ENCODE assay signal across 2 cellular contexts in the genomic region with DNA sequence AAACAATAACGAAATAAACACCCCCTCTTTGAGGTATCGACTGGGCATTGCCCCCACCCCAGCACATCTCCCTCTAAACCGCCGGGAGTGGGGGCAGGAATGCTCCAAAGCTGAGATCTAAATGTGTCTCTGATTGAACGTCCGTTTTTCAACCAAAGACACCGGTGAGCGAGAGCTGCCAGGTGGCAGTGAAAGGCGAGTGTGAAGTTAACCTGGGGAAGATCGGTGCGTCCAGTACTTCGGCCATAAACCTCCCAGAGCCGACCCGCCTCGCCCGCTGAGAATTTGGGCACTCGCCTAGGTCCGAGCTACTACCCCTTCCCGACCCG.
TF ChIP-seq lines count a peak whose summit lies in the region.

No MANE protein-coding gene starts in this region.

TF ChIP-seq in HCT116, 20 proteins besides CTCF, POLR2A, EP300 and RAD21:
- TF ChIP-seq ZNF274 (IDR thresholded peaks at IDR 0.05; ENCODE audit: low read depth, low read length), result no peak
- no peak for TF ChIP-seq SRF (IDR thresholded peaks at IDR 0.05; ENCODE audit: low read depth)
- no peak for TF ChIP-seq YY1 (IDR thresholded peaks at IDR 0.05; ENCODE audit: extremely low read depth, insufficient replicate concordance, low read depth, low read length)
- no peak for TF ChIP-seq EZH2 (IDR thresholded peaks at IDR 0.05)
- TF ChIP-seq, protein P1, sequence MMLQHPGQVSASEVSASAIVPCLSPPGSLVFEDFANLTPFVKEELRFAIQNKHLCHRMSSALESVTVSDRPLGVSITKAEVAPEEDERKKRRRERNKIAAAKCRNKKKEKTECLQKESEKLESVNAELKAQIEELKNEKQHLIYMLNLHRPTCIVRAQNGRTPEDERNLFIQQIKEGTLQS (IDR thresholded peaks at IDR 0.05), result no peak
- no peak for TF ChIP-seq POLR2AphosphoS5 (IDR thresholded peaks at IDR 0.05; ENCODE audit: low read depth, low read length)
- TF ChIP-seq EGR1 (IDR thresholded peaks at IDR 0.05; ENCODE audit: low read depth), result no peak
- TF ChIP-seq, protein P2, sequence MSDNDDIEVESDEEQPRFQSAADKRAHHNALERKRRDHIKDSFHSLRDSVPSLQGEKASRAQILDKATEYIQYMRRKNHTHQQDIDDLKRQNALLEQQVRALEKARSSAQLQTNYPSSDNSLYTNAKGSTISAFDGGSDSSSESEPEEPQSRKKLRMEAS (IDR thresholded peaks at IDR 0.05), result no peak
- TF ChIP-seq SP1 (IDR thresholded peaks at IDR 0.05; ENCODE audit: low read depth), result no peak
- no peak for TF ChIP-seq ZFX (IDR thresholded peaks at IDR 0.05)
- no peak for TF ChIP-seq EZH2phosphoT487 (IDR thresholded peaks at IDR 0.05; ENCODE audit: borderline replicate concordance)
- TF ChIP-seq FOSL1 (IDR thresholded peaks at IDR 0.05; ENCODE audit: low read depth), result no peak
- no peak for TF ChIP-seq CBX3 (IDR thresholded peaks at IDR 0.05; ENCODE audit: low read depth)
- TF ChIP-seq, protein P3, sequence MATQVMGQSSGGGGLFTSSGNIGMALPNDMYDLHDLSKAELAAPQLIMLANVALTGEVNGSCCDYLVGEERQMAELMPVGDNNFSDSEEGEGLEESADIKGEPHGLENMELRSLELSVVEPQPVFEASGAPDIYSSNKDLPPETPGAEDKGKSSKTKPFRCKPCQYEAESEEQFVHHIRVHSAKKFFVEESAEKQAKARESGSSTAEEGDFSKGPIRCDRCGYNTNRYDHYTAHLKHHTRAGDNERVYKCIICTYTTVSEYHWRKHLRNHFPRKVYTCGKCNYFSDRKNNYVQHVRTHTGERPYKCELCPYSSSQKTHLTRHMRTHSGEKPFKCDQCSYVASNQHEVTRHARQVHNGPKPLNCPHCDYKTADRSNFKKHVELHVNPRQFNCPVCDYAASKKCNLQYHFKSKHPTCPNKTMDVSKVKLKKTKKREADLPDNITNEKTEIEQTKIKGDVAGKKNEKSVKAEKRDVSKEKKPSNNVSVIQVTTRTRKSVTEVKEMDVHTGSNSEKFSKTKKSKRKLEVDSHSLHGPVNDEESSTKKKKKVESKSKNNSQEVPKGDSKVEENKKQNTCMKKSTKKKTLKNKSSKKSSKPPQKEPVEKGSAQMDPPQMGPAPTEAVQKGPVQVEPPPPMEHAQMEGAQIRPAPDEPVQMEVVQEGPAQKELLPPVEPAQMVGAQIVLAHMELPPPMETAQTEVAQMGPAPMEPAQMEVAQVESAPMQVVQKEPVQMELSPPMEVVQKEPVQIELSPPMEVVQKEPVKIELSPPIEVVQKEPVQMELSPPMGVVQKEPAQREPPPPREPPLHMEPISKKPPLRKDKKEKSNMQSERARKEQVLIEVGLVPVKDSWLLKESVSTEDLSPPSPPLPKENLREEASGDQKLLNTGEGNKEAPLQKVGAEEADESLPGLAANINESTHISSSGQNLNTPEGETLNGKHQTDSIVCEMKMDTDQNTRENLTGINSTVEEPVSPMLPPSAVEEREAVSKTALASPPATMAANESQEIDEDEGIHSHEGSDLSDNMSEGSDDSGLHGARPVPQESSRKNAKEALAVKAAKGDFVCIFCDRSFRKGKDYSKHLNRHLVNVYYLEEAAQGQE (IDR thresholded peaks at IDR 0.05; ENCODE audit: low read depth), result no peak
- no peak for TF ChIP-seq ELF1 (IDR thresholded peaks at IDR 0.05; ENCODE audit: borderline replicate concordance, low read depth)

TF ChIP-seq in H1, 55 proteins besides CTCF, POLR2A, EP300 and RAD21:
- no peak for TF ChIP-seq BCL11A (IDR thresholded peaks at IDR 0.05; ENCODE audit: low read depth in 2 of 2, low read length in 2 of 2)
- no peak for TF ChIP-seq SUZ12 (IDR thresholded peaks at IDR 0.05; ENCODE audit: low read length)
- no peak for TF ChIP-seq CBX5 (IDR thresholded peaks at IDR 0.05; ENCODE audit: low read depth, low read length)
- no peak for TF ChIP-seq CREB1 (IDR thresholded peaks at IDR 0.05)
- TF ChIP-seq HDAC2 (IDR thresholded peaks at IDR 0.05; ENCODE audit: borderline replicate concordance in 1 of 2, low read depth in 2 of 2, low read length in 2 of 2), result no peak
- TF ChIP-seq SP4 (IDR thresholded peaks at IDR 0.05; ENCODE audit: low read length), result no peak
- TF ChIP-seq TEAD4 (IDR thresholded peaks at IDR 0.05; ENCODE audit: low read depth, low read length), result no peak
- TF ChIP-seq SRF (IDR thresholded peaks at IDR 0.05; ENCODE audit: low read depth, low read length), result no peak
- TF ChIP-seq BRCA1 (IDR thresholded peaks at IDR 0.05; ENCODE audit: low read depth, low read length), result no peak
- TF ChIP-seq SIRT6 (IDR thresholded peaks at IDR 0.05; ENCODE audit: low read length), result no peak
